In the genomic region with DNA sequence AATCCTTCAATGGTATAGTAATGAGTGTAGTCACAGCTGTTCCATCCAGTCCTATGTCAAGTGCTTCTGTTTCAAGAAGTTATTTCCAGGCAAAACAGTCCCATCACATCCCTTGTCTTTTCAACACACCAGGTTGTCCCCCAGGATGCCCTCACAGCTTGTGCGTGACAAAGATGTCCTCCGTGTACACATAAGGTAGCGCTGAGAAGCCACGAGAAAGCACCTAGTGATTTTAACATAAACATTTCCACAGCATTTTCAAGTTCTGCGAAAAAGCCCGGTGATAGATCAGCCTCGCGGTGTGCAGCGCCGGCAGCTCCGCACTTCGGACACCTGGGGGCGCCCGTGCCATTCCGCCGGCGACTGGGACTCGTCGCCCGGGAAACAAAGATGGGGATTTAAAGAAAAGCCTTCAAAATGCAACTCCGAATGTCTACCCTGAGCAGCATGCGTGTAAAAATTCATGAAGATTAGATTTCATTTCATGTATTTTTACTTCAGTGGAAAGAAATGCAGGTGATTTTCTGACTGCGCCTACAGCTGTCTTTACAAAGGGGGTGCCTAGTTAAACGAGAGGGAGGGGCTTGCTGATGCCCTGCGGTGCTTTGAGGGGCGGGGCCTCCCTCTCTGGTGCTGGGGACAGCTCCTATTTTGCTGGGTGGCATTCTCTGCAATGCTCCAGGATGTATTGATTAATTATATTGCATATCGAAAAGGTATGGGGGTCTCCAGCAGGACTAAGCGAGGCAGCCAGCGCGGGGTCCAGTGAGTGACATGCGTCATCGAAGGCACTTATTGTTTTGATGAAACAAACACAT, we compare ENCODE assay signal across 2 cellular contexts.
TF ChIP-seq lines count a peak whose summit lies in the region.

No MANE protein-coding gene starts in this region.

TF ChIP-seq in HEK293, 187 proteins besides CTCF, POLR2A, EP300 and RAD21:
- TF ChIP-seq, protein P1, sequence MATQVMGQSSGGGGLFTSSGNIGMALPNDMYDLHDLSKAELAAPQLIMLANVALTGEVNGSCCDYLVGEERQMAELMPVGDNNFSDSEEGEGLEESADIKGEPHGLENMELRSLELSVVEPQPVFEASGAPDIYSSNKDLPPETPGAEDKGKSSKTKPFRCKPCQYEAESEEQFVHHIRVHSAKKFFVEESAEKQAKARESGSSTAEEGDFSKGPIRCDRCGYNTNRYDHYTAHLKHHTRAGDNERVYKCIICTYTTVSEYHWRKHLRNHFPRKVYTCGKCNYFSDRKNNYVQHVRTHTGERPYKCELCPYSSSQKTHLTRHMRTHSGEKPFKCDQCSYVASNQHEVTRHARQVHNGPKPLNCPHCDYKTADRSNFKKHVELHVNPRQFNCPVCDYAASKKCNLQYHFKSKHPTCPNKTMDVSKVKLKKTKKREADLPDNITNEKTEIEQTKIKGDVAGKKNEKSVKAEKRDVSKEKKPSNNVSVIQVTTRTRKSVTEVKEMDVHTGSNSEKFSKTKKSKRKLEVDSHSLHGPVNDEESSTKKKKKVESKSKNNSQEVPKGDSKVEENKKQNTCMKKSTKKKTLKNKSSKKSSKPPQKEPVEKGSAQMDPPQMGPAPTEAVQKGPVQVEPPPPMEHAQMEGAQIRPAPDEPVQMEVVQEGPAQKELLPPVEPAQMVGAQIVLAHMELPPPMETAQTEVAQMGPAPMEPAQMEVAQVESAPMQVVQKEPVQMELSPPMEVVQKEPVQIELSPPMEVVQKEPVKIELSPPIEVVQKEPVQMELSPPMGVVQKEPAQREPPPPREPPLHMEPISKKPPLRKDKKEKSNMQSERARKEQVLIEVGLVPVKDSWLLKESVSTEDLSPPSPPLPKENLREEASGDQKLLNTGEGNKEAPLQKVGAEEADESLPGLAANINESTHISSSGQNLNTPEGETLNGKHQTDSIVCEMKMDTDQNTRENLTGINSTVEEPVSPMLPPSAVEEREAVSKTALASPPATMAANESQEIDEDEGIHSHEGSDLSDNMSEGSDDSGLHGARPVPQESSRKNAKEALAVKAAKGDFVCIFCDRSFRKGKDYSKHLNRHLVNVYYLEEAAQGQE (tag by site-specific recombination; IDR thresholded peaks at IDR 0.05): peak; percentile 74
- no peak for TF ChIP-seq ZSCAN23 (tag by site-specific recombination; IDR thresholded peaks at IDR 0.05)
- TF ChIP-seq ZNF654 (tag by site-specific recombination; IDR thresholded peaks at IDR 0.05; ENCODE audit: low read depth): peak; percentile 88
TF ChIP-seq in HEK293: peak in this region for 2.

TF ChIP-seq in K562, 482 proteins besides CTCF, POLR2A, EP300 and RAD21 (continued from another document):
- TF ChIP-seq POLR3G (IDR thresholded peaks at IDR 0.05; ENCODE audit: extremely low read depth, insufficient read length, insufficient replicate concordance): no peak
- TF ChIP-seq ZBTB17 (CRISPR knock-in tag; IDR thresholded peaks at IDR 0.05): no peak
- no peak for TF ChIP-seq ZNF197 (CRISPR knock-in tag; IDR thresholded peaks at IDR 0.05; ENCODE audit: low read depth)
- no peak for TF ChIP-seq COPS2 (conservative IDR thresholded peaks at IDR 0.05)
- no peak for TF ChIP-seq RBM25 (IDR thresholded peaks at IDR 0.05; ENCODE audit: low read depth, low read length, severe bottlenecking)
- TF ChIP-seq ETV6 (IDR thresholded peaks at IDR 0.05; ENCODE audit: borderline replicate concordance in 1 of 2, low read depth in 2 of 2, low read length in 1 of 2): no peak
- no peak for TF ChIP-seq ETV6 (CRISPR knock-in tag; IDR thresholded peaks at IDR 0.05; ENCODE audit: borderline replicate concordance)
- peak; percentile 75 for TF ChIP-seq RFX1 (IDR thresholded peaks at IDR 0.05)
- TF ChIP-seq SMC3 (conservative IDR thresholded peaks at IDR 0.05; ENCODE audit: insufficient read depth, low read depth, low read length): peak; percentile 48; the same call in 1 of the 2 replicates
- no peak for TF ChIP-seq CEBPG (CRISPR knock-in tag; IDR thresholded peaks at IDR 0.05)
- TF ChIP-seq CEBPG (tag; conservative IDR thresholded peaks at IDR 0.05 in 1 of 2, IDR thresholded peaks at IDR 0.05 in 1 of 2): no peak
- TF ChIP-seq, protein P2, sequence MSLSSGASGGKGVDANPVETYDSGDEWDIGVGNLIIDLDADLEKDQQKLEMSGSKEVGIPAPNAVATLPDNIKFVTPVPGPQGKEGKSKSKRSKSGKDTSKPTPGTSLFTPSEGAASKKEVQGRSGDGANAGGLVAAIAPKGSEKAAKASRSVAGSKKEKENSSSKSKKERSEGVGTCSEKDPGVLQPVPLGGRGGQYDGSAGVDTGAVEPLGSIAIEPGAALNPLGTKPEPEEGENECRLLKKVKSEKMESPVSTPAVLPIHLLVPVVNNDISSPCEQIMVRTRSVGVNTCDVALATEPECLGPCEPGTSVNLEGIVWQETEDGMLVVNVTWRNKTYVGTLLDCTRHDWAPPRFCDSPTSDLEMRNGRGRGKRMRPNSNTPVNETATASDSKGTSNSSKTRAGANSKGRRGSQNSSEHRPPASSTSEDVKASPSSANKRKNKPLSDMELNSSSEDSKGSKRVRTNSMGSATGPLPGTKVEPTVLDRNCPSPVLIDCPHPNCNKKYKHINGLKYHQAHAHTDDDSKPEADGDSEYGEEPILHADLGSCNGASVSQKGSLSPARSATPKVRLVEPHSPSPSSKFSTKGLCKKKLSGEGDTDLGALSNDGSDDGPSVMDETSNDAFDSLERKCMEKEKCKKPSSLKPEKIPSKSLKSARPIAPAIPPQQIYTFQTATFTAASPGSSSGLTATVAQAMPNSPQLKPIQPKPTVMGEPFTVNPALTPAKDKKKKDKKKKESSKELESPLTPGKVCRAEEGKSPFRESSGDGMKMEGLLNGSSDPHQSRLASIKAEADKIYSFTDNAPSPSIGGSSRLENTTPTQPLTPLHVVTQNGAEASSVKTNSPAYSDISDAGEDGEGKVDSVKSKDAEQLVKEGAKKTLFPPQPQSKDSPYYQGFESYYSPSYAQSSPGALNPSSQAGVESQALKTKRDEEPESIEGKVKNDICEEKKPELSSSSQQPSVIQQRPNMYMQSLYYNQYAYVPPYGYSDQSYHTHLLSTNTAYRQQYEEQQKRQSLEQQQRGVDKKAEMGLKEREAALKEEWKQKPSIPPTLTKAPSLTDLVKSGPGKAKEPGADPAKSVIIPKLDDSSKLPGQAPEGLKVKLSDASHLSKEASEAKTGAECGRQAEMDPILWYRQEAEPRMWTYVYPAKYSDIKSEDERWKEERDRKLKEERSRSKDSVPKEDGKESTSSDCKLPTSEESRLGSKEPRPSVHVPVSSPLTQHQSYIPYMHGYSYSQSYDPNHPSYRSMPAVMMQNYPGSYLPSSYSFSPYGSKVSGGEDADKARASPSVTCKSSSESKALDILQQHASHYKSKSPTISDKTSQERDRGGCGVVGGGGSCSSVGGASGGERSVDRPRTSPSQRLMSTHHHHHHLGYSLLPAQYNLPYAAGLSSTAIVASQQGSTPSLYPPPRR (CRISPR knock-in tag; IDR thresholded peaks at IDR 0.05; ENCODE audit: borderline replicate concordance): no peak
- TF ChIP-seq GATAD2B (IDR thresholded peaks at IDR 0.05; ENCODE audit: borderline replicate concordance): no peak
- no peak for TF ChIP-seq CAMTA2 (CRISPR knock-in tag; conservative IDR thresholded peaks at IDR 0.05)
- no peak for TF ChIP-seq PML (IDR thresholded peaks at IDR 0.05; ENCODE audit: low read length)
- no peak for TF ChIP-seq CCNT2 (IDR thresholded peaks at IDR 0.05; ENCODE audit: borderline replicate concordance, extremely low read depth, insufficient read length, low read depth, low read length)
- TF ChIP-seq FIP1L1 (IDR thresholded peaks at IDR 0.05; ENCODE audit: low read depth, low read length, poor library complexity, severe bottlenecking): no peak
- TF ChIP-seq, protein P3, sequence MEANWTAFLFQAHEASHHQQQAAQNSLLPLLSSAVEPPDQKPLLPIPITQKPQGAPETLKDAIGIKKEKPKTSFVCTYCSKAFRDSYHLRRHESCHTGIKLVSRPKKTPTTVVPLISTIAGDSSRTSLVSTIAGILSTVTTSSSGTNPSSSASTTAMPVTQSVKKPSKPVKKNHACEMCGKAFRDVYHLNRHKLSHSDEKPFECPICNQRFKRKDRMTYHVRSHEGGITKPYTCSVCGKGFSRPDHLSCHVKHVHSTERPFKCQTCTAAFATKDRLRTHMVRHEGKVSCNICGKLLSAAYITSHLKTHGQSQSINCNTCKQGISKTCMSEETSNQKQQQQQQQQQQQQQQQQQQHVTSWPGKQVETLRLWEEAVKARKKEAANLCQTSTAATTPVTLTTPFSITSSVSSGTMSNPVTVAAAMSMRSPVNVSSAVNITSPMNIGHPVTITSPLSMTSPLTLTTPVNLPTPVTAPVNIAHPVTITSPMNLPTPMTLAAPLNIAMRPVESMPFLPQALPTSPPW (CRISPR knock-in tag; IDR thresholded peaks at IDR 0.05): 0 out of 2 replicates have a peak, but pooled peaks have one; percentile 16
- TF ChIP-seq, protein P4, sequence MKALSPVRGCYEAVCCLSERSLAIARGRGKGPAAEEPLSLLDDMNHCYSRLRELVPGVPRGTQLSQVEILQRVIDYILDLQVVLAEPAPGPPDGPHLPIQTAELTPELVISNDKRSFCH (CRISPR knock-in tag; IDR thresholded peaks at IDR 0.05): no peak
- TF ChIP-seq, protein P4 (tag; IDR thresholded peaks at IDR 0.05): no peak
- TF ChIP-seq NR4A1 (CRISPR knock-in tag; IDR thresholded peaks at IDR 0.05): no peak
- no peak for TF ChIP-seq NR4A1 (tag; IDR thresholded peaks at IDR 0.05)
- TF ChIP-seq, protein P5, sequence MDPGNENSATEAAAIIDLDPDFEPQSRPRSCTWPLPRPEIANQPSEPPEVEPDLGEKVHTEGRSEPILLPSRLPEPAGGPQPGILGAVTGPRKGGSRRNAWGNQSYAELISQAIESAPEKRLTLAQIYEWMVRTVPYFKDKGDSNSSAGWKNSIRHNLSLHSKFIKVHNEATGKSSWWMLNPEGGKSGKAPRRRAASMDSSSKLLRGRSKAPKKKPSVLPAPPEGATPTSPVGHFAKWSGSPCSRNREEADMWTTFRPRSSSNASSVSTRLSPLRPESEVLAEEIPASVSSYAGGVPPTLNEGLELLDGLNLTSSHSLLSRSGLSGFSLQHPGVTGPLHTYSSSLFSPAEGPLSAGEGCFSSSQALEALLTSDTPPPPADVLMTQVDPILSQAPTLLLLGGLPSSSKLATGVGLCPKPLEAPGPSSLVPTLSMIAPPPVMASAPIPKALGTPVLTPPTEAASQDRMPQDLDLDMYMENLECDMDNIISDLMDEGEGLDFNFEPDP (CRISPR knock-in tag; IDR thresholded peaks at IDR 0.05): no peak
- TF ChIP-seq RAD51 (IDR thresholded peaks at IDR 0.05; ENCODE audit: borderline replicate concordance, low read depth): no peak
- TF ChIP-seq, protein P6, sequence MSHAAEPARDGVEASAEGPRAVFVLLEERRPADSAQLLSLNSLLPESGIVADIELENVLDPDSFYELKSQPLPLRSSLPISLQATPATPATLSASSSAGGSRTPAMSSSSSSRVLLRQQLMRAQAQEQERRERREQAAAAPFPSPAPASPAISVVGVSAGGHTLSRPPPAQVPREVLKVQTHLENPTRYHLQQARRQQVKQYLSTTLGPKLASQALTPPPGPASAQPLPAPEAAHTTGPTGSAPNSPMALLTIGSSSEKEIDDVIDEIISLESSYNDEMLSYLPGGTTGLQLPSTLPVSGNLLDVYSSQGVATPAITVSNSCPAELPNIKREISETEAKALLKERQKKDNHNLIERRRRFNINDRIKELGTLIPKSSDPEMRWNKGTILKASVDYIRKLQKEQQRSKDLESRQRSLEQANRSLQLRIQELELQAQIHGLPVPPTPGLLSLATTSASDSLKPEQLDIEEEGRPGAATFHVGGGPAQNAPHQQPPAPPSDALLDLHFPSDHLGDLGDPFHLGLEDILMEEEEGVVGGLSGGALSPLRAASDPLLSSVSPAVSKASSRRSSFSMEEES (CRISPR knock-in tag; IDR thresholded peaks at IDR 0.05): no peak
- TF ChIP-seq, protein P7, sequence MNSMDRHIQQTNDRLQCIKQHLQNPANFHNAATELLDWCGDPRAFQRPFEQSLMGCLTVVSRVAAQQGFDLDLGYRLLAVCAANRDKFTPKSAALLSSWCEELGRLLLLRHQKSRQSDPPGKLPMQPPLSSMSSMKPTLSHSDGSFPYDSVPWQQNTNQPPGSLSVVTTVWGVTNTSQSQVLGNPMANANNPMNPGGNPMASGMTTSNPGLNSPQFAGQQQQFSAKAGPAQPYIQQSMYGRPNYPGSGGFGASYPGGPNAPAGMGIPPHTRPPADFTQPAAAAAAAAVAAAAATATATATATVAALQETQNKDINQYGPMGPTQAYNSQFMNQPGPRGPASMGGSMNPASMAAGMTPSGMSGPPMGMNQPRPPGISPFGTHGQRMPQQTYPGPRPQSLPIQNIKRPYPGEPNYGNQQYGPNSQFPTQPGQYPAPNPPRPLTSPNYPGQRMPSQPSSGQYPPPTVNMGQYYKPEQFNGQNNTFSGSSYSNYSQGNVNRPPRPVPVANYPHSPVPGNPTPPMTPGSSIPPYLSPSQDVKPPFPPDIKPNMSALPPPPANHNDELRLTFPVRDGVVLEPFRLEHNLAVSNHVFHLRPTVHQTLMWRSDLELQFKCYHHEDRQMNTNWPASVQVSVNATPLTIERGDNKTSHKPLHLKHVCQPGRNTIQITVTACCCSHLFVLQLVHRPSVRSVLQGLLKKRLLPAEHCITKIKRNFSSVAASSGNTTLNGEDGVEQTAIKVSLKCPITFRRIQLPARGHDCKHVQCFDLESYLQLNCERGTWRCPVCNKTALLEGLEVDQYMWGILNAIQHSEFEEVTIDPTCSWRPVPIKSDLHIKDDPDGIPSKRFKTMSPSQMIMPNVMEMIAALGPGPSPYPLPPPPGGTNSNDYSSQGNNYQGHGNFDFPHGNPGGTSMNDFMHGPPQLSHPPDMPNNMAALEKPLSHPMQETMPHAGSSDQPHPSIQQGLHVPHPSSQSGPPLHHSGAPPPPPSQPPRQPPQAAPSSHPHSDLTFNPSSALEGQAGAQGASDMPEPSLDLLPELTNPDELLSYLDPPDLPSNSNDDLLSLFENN (IDR thresholded peaks at IDR 0.05; ENCODE audit: low read depth in 2 of 2, low read length in 2 of 2): no peak
- TF ChIP-seq, protein P8, sequence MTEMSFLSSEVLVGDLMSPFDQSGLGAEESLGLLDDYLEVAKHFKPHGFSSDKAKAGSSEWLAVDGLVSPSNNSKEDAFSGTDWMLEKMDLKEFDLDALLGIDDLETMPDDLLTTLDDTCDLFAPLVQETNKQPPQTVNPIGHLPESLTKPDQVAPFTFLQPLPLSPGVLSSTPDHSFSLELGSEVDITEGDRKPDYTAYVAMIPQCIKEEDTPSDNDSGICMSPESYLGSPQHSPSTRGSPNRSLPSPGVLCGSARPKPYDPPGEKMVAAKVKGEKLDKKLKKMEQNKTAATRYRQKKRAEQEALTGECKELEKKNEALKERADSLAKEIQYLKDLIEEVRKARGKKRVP (CRISPR knock-in tag; IDR thresholded peaks at IDR 0.05): no peak
- no peak for TF ChIP-seq HNRNPH1 (optimal IDR thresholded peaks at IDR 0.05; ENCODE audit: low read depth, low read length)
- TF ChIP-seq ZC3H11A (IDR thresholded peaks at IDR 0.05; ENCODE audit: low read depth, low read length): no peak
- TF ChIP-seq ZNF695 (CRISPR knock-in tag; IDR thresholded peaks at IDR 0.05): no peak
- TF ChIP-seq, protein P9, sequence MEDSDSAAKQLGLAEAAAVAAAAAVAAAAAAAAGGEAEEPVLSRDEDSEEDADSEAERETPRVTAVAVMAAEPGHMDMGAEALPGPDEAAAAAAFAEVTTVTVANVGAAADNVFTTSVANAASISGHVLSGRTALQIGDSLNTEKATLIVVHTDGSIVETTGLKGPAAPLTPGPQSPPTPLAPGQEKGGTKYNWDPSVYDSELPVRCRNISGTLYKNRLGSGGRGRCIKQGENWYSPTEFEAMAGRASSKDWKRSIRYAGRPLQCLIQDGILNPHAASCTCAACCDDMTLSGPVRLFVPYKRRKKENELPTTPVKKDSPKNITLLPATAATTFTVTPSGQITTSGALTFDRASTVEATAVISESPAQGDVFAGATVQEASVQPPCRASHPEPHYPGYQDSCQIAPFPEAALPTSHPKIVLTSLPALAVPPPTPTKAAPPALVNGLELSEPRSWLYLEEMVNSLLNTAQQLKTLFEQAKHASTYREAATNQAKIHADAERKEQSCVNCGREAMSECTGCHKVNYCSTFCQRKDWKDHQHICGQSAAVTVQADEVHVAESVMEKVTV (CRISPR knock-in tag; IDR thresholded peaks at IDR 0.05): peak; percentile 66
- TF ChIP-seq XRCC5 (IDR thresholded peaks at IDR 0.05; ENCODE audit: low read depth, low read length): no peak
